In the genomic region with DNA sequence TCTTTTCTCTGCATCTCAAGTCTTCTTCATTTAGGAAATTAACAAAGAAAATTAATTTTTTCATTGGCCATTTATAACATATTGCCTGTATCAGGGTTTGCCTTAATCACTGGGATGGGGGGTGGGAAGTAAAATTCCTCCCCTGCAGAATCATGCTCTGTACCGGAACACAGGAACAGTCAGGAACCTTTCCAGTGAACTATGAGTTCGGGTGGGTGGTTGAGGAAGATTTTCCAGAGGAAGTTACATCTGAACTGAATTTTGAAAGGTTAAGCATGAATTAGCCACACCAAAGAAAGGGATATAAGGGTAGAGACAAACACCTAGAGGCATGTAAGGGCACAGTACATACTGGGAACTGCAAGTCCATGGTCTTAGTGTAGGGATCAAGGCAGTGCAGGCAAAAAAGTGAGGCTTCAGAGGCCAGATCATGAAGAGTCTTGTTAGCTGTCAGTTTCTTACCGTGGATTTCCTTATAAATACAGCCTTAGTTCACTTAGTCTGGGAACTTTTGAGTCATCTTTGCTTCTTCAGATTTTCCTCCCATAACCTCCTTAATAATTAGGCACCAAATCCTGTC, we compare ENCODE assay signal across 19 cellular contexts. TPM values are rescaled to one million over a fixed set of nuclear protein-coding genes. Genes with fewer than 3 reads are reported as not detected.
DNase-seq lines count a peak whose midpoint lies in the region; ATAC-seq and TF ChIP-seq lines count a peak whose summit lies in the region.
"Had no signal": no experiment of that assay in that cellular context is flagged by ENCODE, and none has a peak within 500 bp of the region (broad histone marks: within the 10 kb centered on the region; RNA-seq: fewer than 3 reads in every experiment).

No MANE protein-coding gene starts in this region.

- peak overlapping the region; percentile 4 for H3K4me3 Mint-ChIP-seq in activated naive CD4-positive, alpha-beta T cell treated with anti-CD3 and anti-CD28 coated beads, Interleukin-2, amount 50 U/mL, for 24 hours
- H3K4me3 Mint-ChIP-seq in activated naive CD4-positive, alpha-beta T cell treated with anti-CD3 and anti-CD28 coated beads, Interleukin-2, amount 10 ng/mL, durations not matched to agents 7 days and 5 days, result no peak overlapping the region
- peak overlapping the region; percentile 24 for H3K4me3 Mint-ChIP-seq in activated naive CD8-positive, alpha-beta T cell treated with anti-CD3 and anti-CD28 coated beads, Interleukin-2, amount 10 ng/mL, durations not matched to agents 7 days and 5 days
- H3K4me3 Mint-ChIP-seq: activated CD8-positive, alpha-beta memory T cell treated with anti-CD3 and anti-CD28 coated beads, Interleukin-2, amount 10 ng/mL, durations not matched to agents 7 days and 5 days had no signal

- peaks cover 86% of the 10 kb centered on the region for H3K4me1 Mint-ChIP-seq in activated naive CD4-positive, alpha-beta T cell treated with anti-CD3 and anti-CD28 coated beads, Interleukin-2, amount 50 U/mL, for 24 hours
- H3K4me1 Mint-ChIP-seq in activated naive CD4-positive, alpha-beta T cell treated with anti-CD3 and anti-CD28 coated beads, Interleukin-2, amount 10 ng/mL, durations not matched to agents 7 days and 5 days, result peaks cover 19% of the 10 kb centered on the region
- peaks cover 22% of the 10 kb centered on the region for H3K4me1 Mint-ChIP-seq in activated naive CD8-positive, alpha-beta T cell treated with anti-CD3 and anti-CD28 coated beads, Interleukin-2, amount 10 ng/mL, durations not matched to agents 7 days and 5 days
- H3K4me1 Mint-ChIP-seq: activated CD8-positive, alpha-beta memory T cell treated with anti-CD3 and anti-CD28 coated beads, Interleukin-2, amount 10 ng/mL, durations not matched to agents 7 days and 5 days had no signal

- no peaks in the 10 kb centered on the region for H3K9me3 Mint-ChIP-seq in activated naive CD4-positive, alpha-beta T cell treated with anti-CD3 and anti-CD28 coated beads, Interleukin-2, amount 50 U/mL, for 24 hours
- no peaks in the 10 kb centered on the region for H3K9me3 Mint-ChIP-seq in activated naive CD4-positive, alpha-beta T cell treated with anti-CD3 and anti-CD28 coated beads, Interleukin-2, amount 10 ng/mL, durations not matched to agents 7 days and 5 days
- no peaks in the 10 kb centered on the region for H3K9me3 Mint-ChIP-seq in activated naive CD8-positive, alpha-beta T cell treated with anti-CD3 and anti-CD28 coated beads, Interleukin-2, amount 10 ng/mL, durations not matched to agents 7 days and 5 days

- DNase-seq in activated naive CD4-positive, alpha-beta T cell treated with anti-CD3 and anti-CD28 coated beads, Interleukin-2, amount 10 ng/mL, durations not matched to agents 7 days and 5 days, result no peak
- DNase-seq in activated naive CD8-positive, alpha-beta T cell treated with anti-CD3 and anti-CD28 coated beads, Interleukin-2, amount 10 ng/mL, durations not matched to agents 7 days and 5 days, result no peak
- peak; percentile 17 for DNase-seq in fibroblast of villous mesenchyme (ENCODE audit: low read depth)
- no peak for DNase-seq in stimulated activated naive CD8-positive, alpha-beta T cell treated with anti-CD3 and anti-CD28 coated beads, Interleukin-15, Interleukin-2, amounts not matched to agents 100 U/mL and 50 U/mL, for 24 hours
- no peak for DNase-seq in GDM1 (lab: John Stamatoyannopoulos, UW)
- DNase-seq in KBM-7, result no peak
- DNase-seq: activated CD8-positive, alpha-beta memory T cell treated with anti-CD3 and anti-CD28 coated beads, Interleukin-2, amount 10 ng/mL, durations not matched to agents 7 days and 5 days; anterior cingulate cortex; Calu3; GF-D8; hypothalamus; left colon; NCI-H1048; spleen; SW 1271 had no signal

- in situ Hi-C loops in KBM-7 (cut with MboI; ENCODE audit: low pct_unique_long_range_greater_than_20kb, low sequenced_read_pairs), result no loop called here

- peak; percentile 62 for ATAC-seq in activated naive CD8-positive, alpha-beta T cell treated with anti-CD3 and anti-CD28 coated beads, Interleukin-2, amount 10 ng/mL, durations not matched to agents 7 days and 5 days (ENCODE audit: low read depth)
- peak; percentile 94 for ATAC-seq in stimulated activated naive CD8-positive, alpha-beta T cell treated with anti-CD3 and anti-CD28 coated beads, Interleukin-15, Interleukin-2, amounts not matched to agents 100 U/mL and 50 U/mL, for 24 hours
- ATAC-seq in HG02852 (IDR thresholded peaks at IDR 0.05; ENCODE audit: unreplicated experiment), result no peak
- ATAC-seq: activated CD8-positive, alpha-beta memory T cell treated with anti-CD3 and anti-CD28 coated beads, Interleukin-2, amount 10 ng/mL, durations not matched to agents 7 days and 5 days had no signal

- no peak overlapping the region for H3K4me3 ChIP-seq in fibroblast of villous mesenchyme (ENCODE audit: low read depth, low read length)
- H3K4me3 ChIP-seq: spleen, vagina had no signal

- no peaks in the 10 kb centered on the region for H3K27me3 Mint-ChIP-seq in activated naive CD4-positive, alpha-beta T cell treated with anti-CD3 and anti-CD28 coated beads, Interleukin-2, amount 50 U/mL, for 24 hours
- H3K27me3 Mint-ChIP-seq in activated naive CD4-positive, alpha-beta T cell treated with anti-CD3 and anti-CD28 coated beads, Interleukin-2, amount 10 ng/mL, durations not matched to agents 7 days and 5 days, result no peaks in the 10 kb centered on the region
- no peaks in the 10 kb centered on the region for H3K27me3 Mint-ChIP-seq in activated naive CD8-positive, alpha-beta T cell treated with anti-CD3 and anti-CD28 coated beads, Interleukin-2, amount 10 ng/mL, durations not matched to agents 7 days and 5 days
- H3K27me3 Mint-ChIP-seq: activated CD8-positive, alpha-beta memory T cell treated with anti-CD3 and anti-CD28 coated beads, Interleukin-2, amount 10 ng/mL, durations not matched to agents 7 days and 5 days; progenitor cell of endocrine pancreas had no signal

- H3K27ac Mint-ChIP-seq in activated naive CD4-positive, alpha-beta T cell treated with anti-CD3 and anti-CD28 coated beads, Interleukin-2, amount 50 U/mL, for 24 hours, result peak overlapping the region; percentile 82
- H3K27ac Mint-ChIP-seq in activated naive CD4-positive, alpha-beta T cell treated with anti-CD3 and anti-CD28 coated beads, Interleukin-2, amount 10 ng/mL, durations not matched to agents 7 days and 5 days, result no peak overlapping the region
- H3K27ac Mint-ChIP-seq in activated naive CD8-positive, alpha-beta T cell treated with anti-CD3 and anti-CD28 coated beads, Interleukin-2, amount 10 ng/mL, durations not matched to agents 7 days and 5 days, result peak overlapping the region; percentile 50
- H3K27ac Mint-ChIP-seq: activated CD8-positive, alpha-beta memory T cell treated with anti-CD3 and anti-CD28 coated beads, Interleukin-2, amount 10 ng/mL, durations not matched to agents 7 days and 5 days; progenitor cell of endocrine pancreas had no signal

- CTCF ChIA-PET in activated naive CD4-positive, alpha-beta T cell treated with anti-CD3 and anti-CD28 coated beads, Interleukin-2, amount 10 ng/mL, durations not matched to agents 7 days and 5 days (lab: Charles Lee), result no interaction called here

- TF ChIP-seq CTCF in fibroblast of villous mesenchyme (IDR thresholded peaks at IDR 0.05; ENCODE audit: insufficient read depth, low read depth, low read length), result no peak

- POLR2A ChIA-PET in activated naive CD8-positive, alpha-beta T cell treated with anti-CD3 and anti-CD28 coated beads, Interleukin-2, amount 10 ng/mL, durations not matched to agents 7 days and 5 days (lab: Charles Lee), result interaction anchor here (0.9 kb wide), 1 partner anchor 55 kb away, joined by 3 read pairs; no protein-coding TSS in a partner anchor

- H3K36me3 Mint-ChIP-seq in activated naive CD4-positive, alpha-beta T cell treated with anti-CD3 and anti-CD28 coated beads, Interleukin-2, amount 50 U/mL, for 24 hours, result peaks cover 7% of the 10 kb centered on the region
- H3K36me3 Mint-ChIP-seq in activated naive CD4-positive, alpha-beta T cell treated with anti-CD3 and anti-CD28 coated beads, Interleukin-2, amount 10 ng/mL, durations not matched to agents 7 days and 5 days, result no peaks in the 10 kb centered on the region
- peaks cover 5% of the 10 kb centered on the region for H3K36me3 Mint-ChIP-seq in activated naive CD8-positive, alpha-beta T cell treated with anti-CD3 and anti-CD28 coated beads, Interleukin-2, amount 10 ng/mL, durations not matched to agents 7 days and 5 days
- H3K36me3 Mint-ChIP-seq: activated CD8-positive, alpha-beta memory T cell treated with anti-CD3 and anti-CD28 coated beads, Interleukin-2, amount 10 ng/mL, durations not matched to agents 7 days and 5 days had no signal

RNA-seq across cellular contexts. Expression of a gene that starts 55.6 kb away (rescaled TPM):
- total RNA-seq in activated naive CD8-positive, alpha-beta T cell treated with anti-CD3 and anti-CD28 coated beads, Interleukin-2, amount 10 ng/mL, durations not matched to agents 7 days and 5 days, result 10 to 100 TPM; 22.1 to 23.1 TPM
- total RNA-seq in fibroblast of villous mesenchyme, result 1.6 and 1.7 TPM in 2 replicates
